Comparison of ENCODE assay signal across 2 cellular contexts in the genomic region with DNA sequence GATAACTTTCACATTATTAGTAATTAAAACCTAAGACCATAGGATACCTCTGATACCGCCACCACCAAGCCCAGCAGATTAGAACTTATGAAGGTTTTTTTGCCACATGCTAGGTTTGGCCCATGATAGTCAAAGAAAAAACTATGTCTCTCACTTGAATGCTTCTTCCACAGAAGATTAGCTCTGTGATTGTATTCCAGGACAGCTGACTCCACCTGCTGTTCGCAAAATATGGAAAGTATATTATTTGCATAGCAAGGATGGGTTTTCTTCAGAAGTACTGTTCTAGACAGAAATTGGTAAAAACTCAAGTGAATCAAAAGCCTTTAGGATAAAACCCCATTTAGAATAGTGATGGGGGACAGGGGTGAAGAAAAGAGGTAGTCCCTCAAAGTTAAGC.
TF ChIP-seq lines count a peak whose summit lies in the region.

No MANE protein-coding gene starts in this region.

TF ChIP-seq in HCT116, 20 proteins besides CTCF, POLR2A, EP300 and RAD21 (continued from another document):
- TF ChIP-seq, protein P1, sequence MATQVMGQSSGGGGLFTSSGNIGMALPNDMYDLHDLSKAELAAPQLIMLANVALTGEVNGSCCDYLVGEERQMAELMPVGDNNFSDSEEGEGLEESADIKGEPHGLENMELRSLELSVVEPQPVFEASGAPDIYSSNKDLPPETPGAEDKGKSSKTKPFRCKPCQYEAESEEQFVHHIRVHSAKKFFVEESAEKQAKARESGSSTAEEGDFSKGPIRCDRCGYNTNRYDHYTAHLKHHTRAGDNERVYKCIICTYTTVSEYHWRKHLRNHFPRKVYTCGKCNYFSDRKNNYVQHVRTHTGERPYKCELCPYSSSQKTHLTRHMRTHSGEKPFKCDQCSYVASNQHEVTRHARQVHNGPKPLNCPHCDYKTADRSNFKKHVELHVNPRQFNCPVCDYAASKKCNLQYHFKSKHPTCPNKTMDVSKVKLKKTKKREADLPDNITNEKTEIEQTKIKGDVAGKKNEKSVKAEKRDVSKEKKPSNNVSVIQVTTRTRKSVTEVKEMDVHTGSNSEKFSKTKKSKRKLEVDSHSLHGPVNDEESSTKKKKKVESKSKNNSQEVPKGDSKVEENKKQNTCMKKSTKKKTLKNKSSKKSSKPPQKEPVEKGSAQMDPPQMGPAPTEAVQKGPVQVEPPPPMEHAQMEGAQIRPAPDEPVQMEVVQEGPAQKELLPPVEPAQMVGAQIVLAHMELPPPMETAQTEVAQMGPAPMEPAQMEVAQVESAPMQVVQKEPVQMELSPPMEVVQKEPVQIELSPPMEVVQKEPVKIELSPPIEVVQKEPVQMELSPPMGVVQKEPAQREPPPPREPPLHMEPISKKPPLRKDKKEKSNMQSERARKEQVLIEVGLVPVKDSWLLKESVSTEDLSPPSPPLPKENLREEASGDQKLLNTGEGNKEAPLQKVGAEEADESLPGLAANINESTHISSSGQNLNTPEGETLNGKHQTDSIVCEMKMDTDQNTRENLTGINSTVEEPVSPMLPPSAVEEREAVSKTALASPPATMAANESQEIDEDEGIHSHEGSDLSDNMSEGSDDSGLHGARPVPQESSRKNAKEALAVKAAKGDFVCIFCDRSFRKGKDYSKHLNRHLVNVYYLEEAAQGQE (IDR thresholded peaks at IDR 0.05; ENCODE audit: low read depth), result no peak
- TF ChIP-seq ZNF274 (IDR thresholded peaks at IDR 0.05; ENCODE audit: low read depth, low read length), result no peak

TF ChIP-seq in GM12878, 131 proteins besides CTCF, POLR2A, EP300 and RAD21 (continued from another document):
- TF ChIP-seq SKIL (IDR thresholded peaks at IDR 0.05; ENCODE audit: low read depth, poor library complexity, severe bottlenecking), result no peak
